In the genomic region with DNA sequence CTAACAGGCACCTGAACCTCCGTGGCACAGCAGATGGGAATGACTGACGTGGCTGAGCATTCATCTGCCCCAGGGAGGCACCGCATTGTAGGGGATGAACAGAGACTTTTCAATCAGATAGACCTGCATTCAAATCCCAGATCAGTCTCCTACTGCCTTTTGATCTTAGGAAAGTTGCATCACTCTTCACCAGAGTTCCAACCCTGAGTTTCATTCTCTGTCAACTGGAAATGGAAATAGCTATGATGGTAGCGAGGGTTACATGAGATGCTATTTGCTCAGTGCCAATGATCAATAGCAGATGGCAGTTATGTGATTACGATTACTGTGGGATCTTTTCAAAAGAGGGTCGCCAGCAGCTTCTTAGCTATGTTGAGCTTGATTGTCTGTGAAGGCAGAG, we compare ENCODE assay signal across 15 cellular contexts.
DNase-seq lines count a peak whose midpoint lies in the region; ATAC-seq and TF ChIP-seq lines count a peak whose summit lies in the region.
"Had no signal": no experiment of that assay in that cellular context is flagged by ENCODE, and none has a peak within 500 bp of the region (broad histone marks: within the 10 kb centered on the region; RNA-seq: fewer than 3 reads in every experiment).

No MANE protein-coding gene starts in this region.

- H3K4ac ChIP-seq in IMR-90 (ENCODE audit: low read depth, low read length) (no peak overlapping the region), H9 (ENCODE audit: low read depth, low read length) (no peak overlapping the region)

- H3K18ac ChIP-seq in IMR-90 (ENCODE audit: low read depth, low read length) (no peak overlapping the region), H9 (ENCODE audit: insufficient read length, low read depth, low read length) (no peak overlapping the region)

- H3K4me1 ChIP-seq in IMR-90 (ENCODE audit: control insufficient read depth, insufficient read depth, low read length) (peaks cover 1% of the 10 kb centered on the region; the same call in 1 of the 2 replicates), esophagus muscularis mucosa (peaks cover 0 to 1% (median 0%) of the 10 kb centered on the region in 4 donors), liver (ENCODE audit: control insufficient read depth in 4 of 4, insufficient read depth in 4 of 4, low read length in 3 of 4) (peaks cover 2 to 19% (median 17%) of the 10 kb centered on the region in 4 donors), H9 (ENCODE audit: insufficient read depth, low read length) (no peaks in the 10 kb centered on the region)
- H3K4me1 ChIP-seq: HAP-1 had no signal

- H2AFZ ChIP-seq in IMR-90 (replicated peaks; ENCODE audit: low read length, poor library complexity) (no peak overlapping the region), H9 (ENCODE audit: low read length) (no peak overlapping the region)

- H2BK120ac ChIP-seq in IMR-90 (ENCODE audit: low read depth, low read length) (no peak overlapping the region), H9 (ENCODE audit: low read depth, low read length, poor library complexity, severe bottlenecking) (no peak overlapping the region)

- H2AK5ac ChIP-seq in IMR-90 (ENCODE audit: low read depth, low read length), result no peak overlapping the region
- no peak overlapping the region for H2AK5ac ChIP-seq in H9 (ENCODE audit: insufficient read length, low read length)

- dilution Hi-C loops in IMR-90 (cut with HindIII; ENCODE audit: low sequenced_read_pairs, unreplicated experiment), result no loop called here

- H3K27ac ChIP-seq in IMR-90 (ENCODE audit: insufficient read depth, low read length), result no peak overlapping the region
- H3K27ac ChIP-seq in esophagus muscularis mucosa (replicated peaks in 1 of 4), result no peak overlapping the region
- H3K27ac ChIP-seq in liver (ENCODE audit: low read depth in 1 of 2, low read length in 2 of 2), result no peak overlapping the region
- no peak overlapping the region for H3K27ac ChIP-seq in H9 (ENCODE audit: insufficient read length, low read depth, low read length)
- H3K27ac ChIP-seq: BLaER1 treated with 17β-estradiol and CSF1 and Interleukin-3, amounts not matched to agents 10 nM and 100 nM had no signal

- 80% methylated on average over 1 of the region's 6 CpGs; no CpG with 5 or more reads in 1 of the 2 experiments for WGBS in IMR-90 (ENCODE audit: extremely low coverage in 2 of 2, insufficient read length in 1 of 2), 2 experiments
- WGBS in esophagus muscularis mucosa, result 98% methylated on average over 6 of the region's 6 CpGs
- 76% methylated on average over 6 of the region's 6 CpGs for WGBS in liver
- WGBS in H9 (ENCODE audit: extremely low coverage, insufficient read length, low lambda C conversion rate), result no CpG with 5 or more reads among the region's 6 CpGs

- H3K56ac ChIP-seq in IMR-90 (ENCODE audit: extremely low read depth, insufficient read depth, low read length) (no peak overlapping the region), H9 (ENCODE audit: insufficient read length, low read depth, low read length) (no peak overlapping the region)

- H3K23me2 ChIP-seq in H9 (ENCODE audit: insufficient read length, low read depth, low read length, poor library complexity, severe bottlenecking), result no peaks in the 10 kb centered on the region

- no peaks in the 10 kb centered on the region for H3K36me3 ChIP-seq in IMR-90 (ENCODE audit: control insufficient read depth, insufficient read depth, low read length)
- H3K36me3 ChIP-seq in esophagus muscularis mucosa, result no peaks in the 10 kb centered on the region
- H3K36me3 ChIP-seq in liver (ENCODE audit: control insufficient read depth in 4 of 4, insufficient read depth in 3 of 4, low read depth in 1 of 4, low read length in 3 of 4), result no peaks in the 10 kb centered on the region
- H3K36me3 ChIP-seq: BLaER1 treated with 17β-estradiol and CSF1 and Interleukin-3, amounts not matched to agents 10 nM and 100 nM; HAP-1 had no signal

- H3K4me3 ChIP-seq in IMR-90 (ENCODE audit: insufficient read depth, low read depth, low read length), result no peak overlapping the region
- H3K4me3 ChIP-seq in esophagus muscularis mucosa, result no peak overlapping the region
- H3K4me3 ChIP-seq in liver (ENCODE audit: low read depth in 1 of 3, low read length in 3 of 3), result no peak overlapping the region
- H3K4me3 ChIP-seq: BLaER1 treated with 17β-estradiol and CSF1 and Interleukin-3, amounts not matched to agents 10 nM and 100 nM; HAP-1 had no signal

- no peaks in the 10 kb centered on the region for H4K20me1 ChIP-seq in IMR-90 (ENCODE audit: insufficient read depth, low read length)
- no peaks in the 10 kb centered on the region for H4K20me1 ChIP-seq in H9 (ENCODE audit: control insufficient read depth, insufficient read depth, insufficient read length)
- H4K20me1 ChIP-seq: BLaER1 treated with 17β-estradiol and CSF1 and Interleukin-3, amounts not matched to agents 10 nM and 100 nM had no signal

- peak overlapping the region in 1 of 2 donors; percentile 17 for H3K4me3 Mint-ChIP-seq in activated T-cell treated with anti-CD3 and anti-CD28 coated beads, Interleukin-2, amount 50 U/mL, for 72 hours
- no peak overlapping the region for H3K4me3 Mint-ChIP-seq in H9
- H3K4me3 Mint-ChIP-seq: B cell; CD8-positive, alpha-beta T cell had no signal

- no peak overlapping the region for H2BK12ac ChIP-seq in H9 (ENCODE audit: insufficient read length, low read depth, low read length)

- BruUV-seq in IMR-90 (replicated peaks; lab: Mats Ljungman, UMichigan), result no TSS peak

- no peak overlapping the region for H4K91ac ChIP-seq in IMR-90 (ENCODE audit: insufficient read depth, low read depth, low read length)
- H4K91ac ChIP-seq in H9 (ENCODE audit: insufficient read length, low read depth, low read length), result no peak overlapping the region

- H3K9me3 ChIP-seq in IMR-90 (ENCODE audit: control insufficient read depth, insufficient read depth, low read length), result no peaks in the 10 kb centered on the region
- H3K9me3 ChIP-seq in esophagus muscularis mucosa, result no peaks in the 10 kb centered on the region
- H3K9me3 ChIP-seq in liver (ENCODE audit: control insufficient read depth in 4 of 4, low read length in 3 of 4), result no peaks in the 10 kb centered on the region
- no peaks in the 10 kb centered on the region for H3K9me3 ChIP-seq in H9 (ENCODE audit: control insufficient read depth, low read depth, low read length)
- H3K9me3 ChIP-seq: BLaER1 treated with 17β-estradiol and CSF1 and Interleukin-3, amounts not matched to agents 10 nM and 100 nM; HAP-1 had no signal

- H3K9me3 Mint-ChIP-seq in activated T-cell treated with anti-CD3 and anti-CD28 coated beads, Interleukin-2, amount 50 U/mL, for 72 hours, result no peaks in the 10 kb centered on the region
- H3K9me3 Mint-ChIP-seq in H9, result no peaks in the 10 kb centered on the region
- H3K9me3 Mint-ChIP-seq: CD8-positive, alpha-beta T cell had no signal

- no peak overlapping the region for H3K23ac ChIP-seq in IMR-90 (ENCODE audit: low read depth, low read length)
- H3K23ac ChIP-seq in H9 (ENCODE audit: insufficient read length, low read depth, low read length), result no peak overlapping the region

- H2BK5ac ChIP-seq in IMR-90 (ENCODE audit: low read depth, low read length, poor library complexity, severe bottlenecking) (no peak overlapping the region), H9 (ENCODE audit: insufficient read length, low read length) (no peak overlapping the region)

- H4K8ac ChIP-seq in IMR-90 (ENCODE audit: low read depth in 2 of 2, low read length in 2 of 2) (no peak overlapping the region), H9 (replicated peaks; ENCODE audit: insufficient read length, low read depth, low read length) (no peak overlapping the region)

- in situ Hi-C loops in IMR-90 (cut with MboI; ENCODE audit: low sequenced_read_pairs), result no loop called here

- no peak overlapping the region for H4K5ac ChIP-seq in IMR-90 (ENCODE audit: low read depth, low read length)
- no peak overlapping the region for H4K5ac ChIP-seq in H9 (ENCODE audit: insufficient read length, low read depth, low read length)

- TF ChIP-seq RAD21 in IMR-90 (IDR thresholded peaks at IDR 0.05; ENCODE audit: low read length), result no peak
- TF ChIP-seq RAD21 in liver (IDR thresholded peaks at IDR 0.05), result peak in 1 of 2 donors; percentile 41

- H3K36me3 Mint-ChIP-seq in activated T-cell treated with anti-CD3 and anti-CD28 coated beads, Interleukin-2, amount 50 U/mL, for 72 hours (ENCODE audit: insufficient read depth in 2 of 2), result no peaks in the 10 kb centered on the region
- H3K36me3 Mint-ChIP-seq in H9 (ENCODE audit: insufficient read depth in 1 of 3, low read depth in 3 of 3), result no peaks in the 10 kb centered on the region
- H3K36me3 Mint-ChIP-seq: CD8-positive, alpha-beta T cell had no signal

- H3K27me3 ChIP-seq in IMR-90 (ENCODE audit: control insufficient read depth, insufficient read depth, low read length) (no peaks in the 10 kb centered on the region), esophagus muscularis mucosa (no peaks in the 10 kb centered on the region), liver (ENCODE audit: control insufficient read depth in 4 of 4, insufficient read depth in 4 of 4, low read length in 3 of 4) (no peaks in the 10 kb centered on the region), H9 (ENCODE audit: insufficient read depth, low read length) (no peaks in the 10 kb centered on the region)
- H3K27me3 ChIP-seq: BLaER1 treated with 17β-estradiol and CSF1 and Interleukin-3, amounts not matched to agents 10 nM and 100 nM had no signal

- POLR2A ChIA-PET in IMR-90 (lab: Charles Lee; ENCODE audit: unreplicated experiment), result no interaction called here

- peak; percentile 15 to 50 for ATAC-seq in activated T-cell treated with anti-CD3 and anti-CD28 coated beads, Interleukin-2, amount 50 U/mL, for 72 hours (replicated peaks in 1 of 2)
- no peak for ATAC-seq in IMR-90 (ENCODE audit: low read depth)
- ATAC-seq: CD8-positive, alpha-beta T cell had no signal

- CTCF ChIA-PET in IMR-90 (lab: Yijun Ruan, JAX), result no interaction called here

- H2BK20ac ChIP-seq in IMR-90 (ENCODE audit: low read depth, low read length) (no peak overlapping the region), H9 (ENCODE audit: low read depth, low read length, poor library complexity, severe bottlenecking) (no peak overlapping the region)

- H2BK15ac ChIP-seq in IMR-90 (ENCODE audit: low read depth, low read length) (peak overlapping the region; percentile 48; the same call in 1 of the 3 replicates), H9 (ENCODE audit: low read depth, low read length) (no peak overlapping the region)

- TF ChIP-seq CTCF in IMR-90 (conservative IDR thresholded peaks at IDR 0.05; ENCODE audit: low read depth, low read length), result no peak
- TF ChIP-seq CTCF in esophagus muscularis mucosa (IDR thresholded peaks at IDR 0.05), result no peak
- no peak for TF ChIP-seq CTCF in liver (IDR thresholded peaks at IDR 0.05; ENCODE audit: low read depth, low read length, missing input control)
- TF ChIP-seq CTCF in H9 (conservative IDR thresholded peaks at IDR 0.05), result no peak

- no peaks in the 10 kb centered on the region for H3K79me1 ChIP-seq in IMR-90 (ENCODE audit: low read depth in 1 of 2, low read length in 2 of 2)
- no peaks in the 10 kb centered on the region for H3K79me1 ChIP-seq in H9 (ENCODE audit: insufficient read depth, low read depth, low read length, poor library complexity, severe bottlenecking)

- no peak for DNase-seq in activated T-cell treated with anti-CD3 and anti-CD28 coated beads, Interleukin-2, amount 50 U/mL, for 72 hours
- DNase-seq in activated T-cell treated with anti-CD3 and anti-CD28 coated beads for 4 hours, result no peak
- no peak for DNase-seq in IMR-90
- DNase-seq in esophagus muscularis mucosa (ENCODE audit: extremely low spot score), result peak; percentile 77
- no peak for DNase-seq in SW 1271 (lab: John Stamatoyannopoulos, UW)
- DNase-seq in NOMO-1 (lab: John Stamatoyannopoulos, UW; ENCODE audit: unreplicated experiment in 2 of 2), result no peak
- no peak for DNase-seq in H9
- DNase-seq: Calu3; CD8-positive, alpha-beta T cell; DMS79 treated with DMSO at 0.1 percent for 48 hours; GF-D8 had no signal

- intact Hi-C loops in IMR-90 (cut with micrococcal nuclease), result no loop called here
- intact Hi-C loops in esophagus muscularis mucosa (cut with DNase I), result no loop called here

- H3K79me2 ChIP-seq in H9 (ENCODE audit: insufficient read depth, low read length), result no peaks in the 10 kb centered on the region

- H3K27me3 Mint-ChIP-seq in activated T-cell treated with anti-CD3 and anti-CD28 coated beads, Interleukin-2, amount 50 U/mL, for 72 hours (ENCODE audit: low read depth), result peaks cover 20% of the 10 kb centered on the region
- no peaks in the 10 kb centered on the region; the same call in 1 of the 2 replicates for H3K27me3 Mint-ChIP-seq in H9 (ENCODE audit: low read depth)

- TF ChIP-seq EP300 in esophagus muscularis mucosa (IDR thresholded peaks at IDR 0.05), result no peak

- H3K9ac ChIP-seq in IMR-90 (ENCODE audit: low read depth, low read length), result no peak overlapping the region
- H3K9ac ChIP-seq in liver (ENCODE audit: low read depth in 1 of 2, low read length in 2 of 2), result no peak overlapping the region
- no peak overlapping the region for H3K9ac ChIP-seq in H9 (ENCODE audit: extremely low read depth, insufficient read length, low read length)
- H3K9ac ChIP-seq: BLaER1 treated with 17β-estradiol and CSF1 and Interleukin-3, amounts not matched to agents 10 nM and 100 nM had no signal

- no peak overlapping the region for H3T11ph ChIP-seq in H9 (ENCODE audit: low read length)

- H2AK9ac ChIP-seq in IMR-90 (replicated peaks; ENCODE audit: low read depth, low read length, poor library complexity), result no peak overlapping the region

- H3K4me2 ChIP-seq in IMR-90 (ENCODE audit: low read depth, low read length) (no peak overlapping the region), H9 (ENCODE audit: insufficient read depth, insufficient read length, low read length) (no peak overlapping the region)
- H3K4me2 ChIP-seq: BLaER1 treated with 17β-estradiol and CSF1 and Interleukin-3, amounts not matched to agents 10 nM and 100 nM had no signal

- H3K14ac ChIP-seq in IMR-90 (replicated peaks; ENCODE audit: low read depth, low read length) (no peak overlapping the region), H9 (ENCODE audit: insufficient read depth, low read length) (no peak overlapping the region)

- no peak overlapping the region for H3K27ac Mint-ChIP-seq in activated T-cell treated with anti-CD3 and anti-CD28 coated beads, Interleukin-2, amount 50 U/mL, for 72 hours
- no peak overlapping the region for H3K27ac Mint-ChIP-seq in H9
- H3K27ac Mint-ChIP-seq: B cell; CD8-positive, alpha-beta T cell had no signal

- no peak for TF ChIP-seq POLR2A in IMR-90 (IDR thresholded peaks at IDR 0.05; ENCODE audit: low read depth, low read length)
- no peak for TF ChIP-seq POLR2A in esophagus muscularis mucosa (IDR thresholded peaks at IDR 0.05; ENCODE audit: low read depth)

- H3K4me1 Mint-ChIP-seq in activated T-cell treated with anti-CD3 and anti-CD28 coated beads, Interleukin-2, amount 50 U/mL, for 72 hours (ENCODE audit: low read depth), result peaks cover 23% of the 10 kb centered on the region
- H3K4me1 Mint-ChIP-seq in H9, result peaks cover 0 to 3% of the 10 kb centered on the region in 2 experiments; a peak in 1 of 4 replicates
- H3K4me1 Mint-ChIP-seq: B cell had no signal

- no peaks in the 10 kb centered on the region for H3K9me1 ChIP-seq in IMR-90 (ENCODE audit: insufficient read depth, low read length)
